8 cellular contexts compared by ENCODE assay signal in the genomic region with DNA sequence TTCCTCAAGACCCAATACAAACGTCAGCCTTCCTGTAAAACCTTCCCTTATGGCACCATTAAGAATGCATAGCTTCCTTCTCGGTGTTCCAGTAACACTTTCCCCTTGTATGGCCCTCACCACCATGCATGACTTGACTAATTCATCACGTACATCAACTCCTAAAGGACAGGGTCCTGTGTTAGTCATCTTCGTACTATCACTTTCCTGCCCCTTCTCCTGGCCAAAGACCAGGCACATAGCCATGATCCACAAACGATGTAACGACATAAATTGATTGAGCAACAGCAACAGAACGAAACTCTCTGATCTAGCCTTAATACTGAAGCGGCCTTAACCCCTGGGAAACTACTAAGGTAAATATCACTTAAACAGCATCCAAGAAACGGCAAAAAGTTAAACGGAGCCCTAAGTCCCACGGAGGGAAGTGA. TPM values are rescaled to one million over a fixed set of nuclear protein-coding genes. Genes with fewer than 3 reads are reported as not detected.
DNase-seq lines count a peak whose midpoint lies in the region; ATAC-seq and TF ChIP-seq lines count a peak whose summit lies in the region.

No MANE protein-coding gene starts in this region.

- H3K36me3 Mint-ChIP-seq in dendritic cell treated with granulocyte-macrophage colony-stimulating factor and Interleukin-4, amounts not matched to agents 40 ng/mL and 50 ng/mL, for 4 days (ENCODE audit: low read depth), result peaks cover 46% of the 10 kb centered on the region

- BruUV-seq in Panc1 (replicated peaks; lab: Mats Ljungman, UMichigan), result no TSS peak

- intact Hi-C loops in Panc1 (cut with micrococcal nuclease; ENCODE audit: unreplicated experiment), result no loop called here
- intact Hi-C loops in dendritic cell treated with granulocyte-macrophage colony-stimulating factor and Interleukin-4, amounts not matched to agents 40 ng/mL and 50 ng/mL, for 4 days (cut with micrococcal nuclease), result no loop called here

- WGBS in mesodermal cell (ENCODE audit: insufficient coverage in 2 of 2), 2 experiments, result 0% methylated on average over 7 to 9 of the region's 11 CpGs

- POLR2A ChIA-PET in Panc1 (lab: Charles Lee), result no interaction called here

- in situ Hi-C loops in HAP-1 (cut with MboI; ENCODE audit: low sequenced_read_pairs) (no loop called here), Panc1 (cut with HindIII; ENCODE audit: low pct_unique_long_range_greater_than_20kb, low sequenced_read_pairs) (no loop called here)

- H3K27me3 ChIP-seq in HAP-1 (ENCODE audit: low read depth) (no peaks in the 10 kb centered on the region), Panc1 (ENCODE audit: control insufficient read depth, insufficient read depth, low read length) (no peaks in the 10 kb centered on the region)

- H3K27ac ChIP-seq in Panc1 (ENCODE audit: low read length) (peak overlapping the region; percentile 94), mesodermal cell (ENCODE audit: low read depth, low read length, severe bottlenecking) (peak overlapping the region; percentile 87)

- H3K9me3 Mint-ChIP-seq in dendritic cell treated with granulocyte-macrophage colony-stimulating factor and Interleukin-4, amounts not matched to agents 40 ng/mL and 50 ng/mL, for 4 days, result no peaks in the 10 kb centered on the region

- DNase-seq in Daoy (ENCODE audit: low read depth) (peak; percentile 46), HAP-1 (ENCODE audit: low spot score in 2 of 2) (peak in 1 of 2 experiments; percentile 20), Panc1 (ENCODE audit: low read depth, low spot score) (no peak), activated gamma-delta T cell (lab: John Stamatoyannopoulos, UW) (no peak), germinal center (ENCODE audit: low spot score) (no peak)

- H3K27me3 Mint-ChIP-seq in dendritic cell treated with granulocyte-macrophage colony-stimulating factor and Interleukin-4, amounts not matched to agents 40 ng/mL and 50 ng/mL, for 4 days, result no peaks in the 10 kb centered on the region

- no peaks in the 10 kb centered on the region for H3K9me3 ChIP-seq in HAP-1
- H3K9me3 ChIP-seq in Panc1 (ENCODE audit: control insufficient read depth, insufficient read depth, low read depth, low read length), result no peaks in the 10 kb centered on the region
- no peaks in the 10 kb centered on the region for H3K9me3 ChIP-seq in mesodermal cell (ENCODE audit: control insufficient read depth, low read length)

- H3K4me3 Mint-ChIP-seq in dendritic cell treated with granulocyte-macrophage colony-stimulating factor and Interleukin-4, amounts not matched to agents 40 ng/mL and 50 ng/mL, for 4 days, result peak overlapping the region; percentile 87

- peak overlapping the region; percentile 93 for H3K27ac Mint-ChIP-seq in dendritic cell treated with granulocyte-macrophage colony-stimulating factor and Interleukin-4, amounts not matched to agents 40 ng/mL and 50 ng/mL, for 4 days

- H3K4me1 Mint-ChIP-seq in dendritic cell treated with granulocyte-macrophage colony-stimulating factor and Interleukin-4, amounts not matched to agents 40 ng/mL and 50 ng/mL, for 4 days (ENCODE audit: low read depth), result peaks cover 42% of the 10 kb centered on the region

- CTCF ChIA-PET in Panc1 (lab: Charles Lee), result no interaction called here

- TF ChIP-seq CTCF in Panc1 (IDR thresholded peaks at IDR 0.05), result no peak

- ATAC-seq in Panc1 (peak; percentile 14; the same call in 1 of the 2 replicates), HG02870 (IDR thresholded peaks at IDR 0.05; ENCODE audit: unreplicated experiment) (no peak)

- H3K36me3 ChIP-seq in HAP-1 (replicated peaks) (peaks cover 14% of the 10 kb centered on the region), Panc1 (ENCODE audit: control insufficient read depth, insufficient read depth, low read length) (peaks cover 10% of the 10 kb centered on the region), mesodermal cell (ENCODE audit: control insufficient read depth, insufficient read depth, low read length) (peaks cover 29% of the 10 kb centered on the region)

- peak overlapping the region; percentile 96 for H3K4me3 ChIP-seq in HAP-1
- H3K4me3 ChIP-seq in Panc1 (ENCODE audit: low read depth in 2 of 2, low read length in 2 of 2), result peak overlapping the region; percentile 86 to 94
- H3K4me3 ChIP-seq in mesodermal cell (ENCODE audit: extremely low read depth, insufficient read depth, low read length, poor library complexity, severe bottlenecking), result peak overlapping the region; percentile 97

- peaks cover 12% of the 10 kb centered on the region for H3K4me1 ChIP-seq in HAP-1
- H3K4me1 ChIP-seq in Panc1 (ENCODE audit: control insufficient read depth, insufficient read depth, low read length), result peaks cover 12% of the 10 kb centered on the region
- H3K4me1 ChIP-seq in mesodermal cell (ENCODE audit: control insufficient read depth, insufficient read depth, low read length, poor library complexity, severe bottlenecking), result no peaks in the 10 kb centered on the region

RNA-seq across cellular contexts. Expression of a gene that starts 0.6 kb away (rescaled TPM):
- total RNA-seq in Daoy (2014; rRNA removed; shearing (Covaris generic)), result 77.3 and 78.0 TPM in 2 replicates
- total RNA-seq in Panc1 (2021; ENCODE audit: unreplicated experiment), result 50.2 TPM
- 83.4 TPM for polyA plus RNA-seq in Panc1 (2012; ENCODE audit: insufficient read length)
- 47.5 TPM for polyA plus RNA-seq in mesodermal cell (2013, experiment 1 of 2)
- polyA plus RNA-seq in mesodermal cell (2013, experiment 2 of 2), result 49.8 TPM

RNA-seq across cellular contexts. Expression of a gene that starts 11.3 kb away (rescaled TPM):
- 6.9 and 8.4 TPM in 2 replicates for total RNA-seq in Daoy (2014; rRNA removed; shearing (Covaris generic))
- total RNA-seq in Panc1 (2021; ENCODE audit: unreplicated experiment), result 20.8 TPM
- polyA plus RNA-seq in Panc1 (2012; ENCODE audit: insufficient read length), result 25.2 TPM
- polyA plus RNA-seq in mesodermal cell (2013, experiment 1 of 2), result 24.6 TPM
- polyA plus RNA-seq in mesodermal cell (2013, experiment 2 of 2), result 22.2 TPM
